9 cellular contexts compared by ENCODE assay signal in genomic region chr3:44712455-44713075, GRCh38. TPM values are rescaled to one million over a fixed set of nuclear protein-coding genes. Genes with fewer than 3 reads are reported as not detected.
DNase-seq lines count a peak whose midpoint lies in the region; ATAC-seq, FAIRE-seq and TF ChIP-seq lines count a peak whose summit lies in the region.
"Had no signal": no experiment of that assay in that cellular context is flagged by ENCODE, and none has a peak within 500 bp of the region (broad histone marks: within the 10 kb centered on the region; RNA-seq: fewer than 3 reads in every experiment).

Gene ZNF502 (plus strand): TSS chr3:44712660. CDS start chr3:44720262, 7,602 bp downstream.

- peaks cover 22 to 33% (median 28%) of the 10 kb centered on the region in 4 donors for H3K9me3 ChIP-seq in liver (ENCODE audit: control insufficient read depth in 4 of 4, low read length in 3 of 4)
- peaks cover 42% of the 10 kb centered on the region for H3K9me3 ChIP-seq in HepG2 (ENCODE audit: low read length)

- TF ChIP-seq RAD21 in liver (IDR thresholded peaks at IDR 0.05) (peak; percentile 20 to 59), HepG2 (CRISPR knock-in tag; IDR thresholded peaks at IDR 0.05) (no peak)

- CTCF ChIA-PET in HepG2 (lab: Yijun Ruan, JAX; ENCODE audit: low intra/inter-chr PET ratio, low total read pairs): no interaction called here

- no peaks in the 10 kb centered on the region for H3K79me2 ChIP-seq in HepG2 (ENCODE audit: insufficient read depth, low read length)

- FAIRE-seq in HepG2 (lab: Jason Lieb, UNC): no peak

- H3K27me3 Mint-ChIP-seq in activated naive CD8-positive, alpha-beta T cell treated with anti-CD3 and anti-CD28 coated beads, Interleukin-2, amount 10 ng/mL, durations not matched to agents 7 days and 5 days: peaks cover 3% of the 10 kb centered on the region

- TF ChIP-seq EP300 in HepG2 (IDR thresholded peaks at IDR 0.05; ENCODE audit: low read depth in 2 of 2, low read length in 2 of 2) (no peak), HepG2 (CRISPR knock-in tag; IDR thresholded peaks at IDR 0.05; ENCODE audit: borderline replicate concordance) (no peak)

- peak within 1 kb of the TSS; percentile 77 for H3K27ac Mint-ChIP-seq in activated naive CD8-positive, alpha-beta T cell treated with anti-CD3 and anti-CD28 coated beads, Interleukin-2, amount 10 ng/mL, durations not matched to agents 7 days and 5 days

- H3K9ac ChIP-seq in liver (ENCODE audit: low read depth in 1 of 2, low read length in 2 of 2) (peak within 1 kb of the TSS in 1 of 2 donors; percentile 39), HepG2 (ENCODE audit: insufficient read depth, low read depth, low read length) (no peak within 1 kb of the TSS)
- H3K9ac ChIP-seq: BLaER1 had no signal

- H3K4me1 ChIP-seq in liver (ENCODE audit: control insufficient read depth in 4 of 4, insufficient read depth in 4 of 4, low read length in 3 of 4) (peaks cover 0 to 12% (median 2%) of the 10 kb centered on the region in 4 donors), HepG2 (ENCODE audit: insufficient read depth, low read length) (no peaks in the 10 kb centered on the region)
- H3K4me1 ChIP-seq: BLaER1 had no signal

- BruUV-seq in HepG2 (replicated peaks; lab: Mats Ljungman, UMichigan): no TSS peak

- no peaks in the 10 kb centered on the region for H4K20me1 ChIP-seq in HepG2 (ENCODE audit: insufficient read depth, low read length)
- H4K20me1 ChIP-seq: BLaER1 had no signal

- H3K36me3 Mint-ChIP-seq in activated naive CD8-positive, alpha-beta T cell treated with anti-CD3 and anti-CD28 coated beads, Interleukin-2, amount 10 ng/mL, durations not matched to agents 7 days and 5 days: peaks cover 18% of the 10 kb centered on the region

- H3K4me3 Mint-ChIP-seq in activated naive CD8-positive, alpha-beta T cell treated with anti-CD3 and anti-CD28 coated beads, Interleukin-2, amount 10 ng/mL, durations not matched to agents 7 days and 5 days: peak within 1 kb of the TSS; percentile 89

- H3K27ac ChIP-seq in liver (ENCODE audit: low read depth in 1 of 2, low read length in 2 of 2) (peak within 1 kb of the TSS in 1 of 2 donors; percentile 61), HepG2 (ENCODE audit: extremely low read length, insufficient read depth, low read length) (no peak within 1 kb of the TSS)
- H3K27ac ChIP-seq: BLaER1 had no signal

- POLR2A ChIA-PET in HepG2 (lab: Yijun Ruan, JAX): no interaction called here
- POLR2A ChIA-PET in activated naive CD8-positive, alpha-beta T cell treated with anti-CD3 and anti-CD28 coated beads, Interleukin-2, amount 10 ng/mL, durations not matched to agents 7 days and 5 days (lab: Charles Lee): interaction anchor here (2.0 kb wide), 1 partner anchor 17 kb away, joined by 9 read pairs; the partner anchor contains the start of gene ZNF501

- no peak within 1 kb of the TSS for H2AFZ ChIP-seq in HepG2 (ENCODE audit: low read length)

- WGBS in liver: 5% methylated on average over 36 of the region's 36 CpGs
- WGBS in HepG2 (ENCODE audit: low lambda C conversion rate): 53% methylated on average over 23 of the region's 36 CpGs

- TF ChIP-seq POLR2A in HepG2 (IDR thresholded peaks at IDR 0.05; ENCODE audit: insufficient read depth in 1 of 2, low read depth in 2 of 2, low read length in 2 of 2): no peak

- H3K4me3 ChIP-seq in liver (ENCODE audit: low read depth in 1 of 3, low read length in 3 of 3): peak within 1 kb of the TSS; percentile 73 to 96 (median 78)
- no peak within 1 kb of the TSS for H3K4me3 ChIP-seq in HepG2 (replicated peaks in 1 of 3; ENCODE audit: insufficient read depth in 1 of 3, low read depth in 2 of 3, low read length in 3 of 3)
- H3K4me3 ChIP-seq: BLaER1 had no signal

- H3K4me1 Mint-ChIP-seq in activated naive CD8-positive, alpha-beta T cell treated with anti-CD3 and anti-CD28 coated beads, Interleukin-2, amount 10 ng/mL, durations not matched to agents 7 days and 5 days: peaks cover 3% of the 10 kb centered on the region

- DNase-seq in HepG2 (ENCODE audit: low spot score) (no peak), SK-MEL-5 (ENCODE audit: low read depth, low spot score) (peak; percentile 69), glomerular visceral epithelial cell (ENCODE audit: extremely low spot score) (peak; percentile 57), occipital lobe (lab: John Stamatoyannopoulos, UW) (peak; percentile 83), superior temporal gyrus (ENCODE audit: extremely low spot score) (peak; percentile 91), Kasumi-1 (lab: John Stamatoyannopoulos, UW) (no peak)
- peak; percentile 69 for DNase-seq in activated naive CD8-positive, alpha-beta T cell treated with anti-CD3 and anti-CD28 coated beads, Interleukin-2, amount 10 ng/mL, durations not matched to agents 7 days and 5 days

- intact Hi-C loops in HepG2 (cut with micrococcal nuclease; ENCODE audit: unreplicated experiment): no loop called here

- H3K9me3 Mint-ChIP-seq in activated naive CD8-positive, alpha-beta T cell treated with anti-CD3 and anti-CD28 coated beads, Interleukin-2, amount 10 ng/mL, durations not matched to agents 7 days and 5 days: peaks cover 36% of the 10 kb centered on the region

- H3K36me3 ChIP-seq in liver (ENCODE audit: control insufficient read depth in 4 of 4, insufficient read depth in 3 of 4, low read depth in 1 of 4, low read length in 3 of 4) (peaks cover 0 to 5% (median 1%) of the 10 kb centered on the region in 4 donors), HepG2 (replicated peaks in 1 of 2; ENCODE audit: control insufficient read depth in 1 of 2, insufficient read depth in 2 of 2, low read length in 2 of 2) (no peaks in the 10 kb centered on the region)
- H3K36me3 ChIP-seq: BLaER1 had no signal

- TF ChIP-seq CTCF in liver (IDR thresholded peaks at IDR 0.05; ENCODE audit: low read depth, low read length, missing input control): peak; percentile 22
- TF ChIP-seq CTCF in HepG2 (CRISPR knock-in tag; IDR thresholded peaks at IDR 0.05): no peak

- no peak within 1 kb of the TSS for H3K4me2 ChIP-seq in HepG2 (ENCODE audit: low read depth, low read length)
- H3K4me2 ChIP-seq: BLaER1 had no signal

- no peak for ATAC-seq in HepG2
- peak; percentile 84 for ATAC-seq in activated naive CD8-positive, alpha-beta T cell treated with anti-CD3 and anti-CD28 coated beads, Interleukin-2, amount 10 ng/mL, durations not matched to agents 7 days and 5 days (ENCODE audit: low read depth)

- H3K27me3 ChIP-seq in liver (ENCODE audit: control insufficient read depth in 4 of 4, insufficient read depth in 4 of 4, low read length in 3 of 4): peaks cover 0 to 3% (median 1%) of the 10 kb centered on the region in 4 donors
- H3K27me3 ChIP-seq in HepG2 (ENCODE audit: control insufficient read depth in 1 of 2, insufficient read depth in 2 of 2, low read length in 2 of 2): no peaks in the 10 kb centered on the region
- H3K27me3 ChIP-seq: BLaER1 had no signal

- in situ Hi-C loops in HepG2 (cut with HindIII; ENCODE audit: extremely low pct_ligation_motif_present, low pct_unique_long_range_greater_than_20kb) (no loop called here), SK-MEL-5 (cut with HindIII; ENCODE audit: low pct_unique_long_range_greater_than_20kb, low sequenced_read_pairs) (no loop called here)

TF ChIP-seq in liver, 16 proteins besides CTCF, POLR2A, EP300 and RAD21 (continues in another document):
- TF ChIP-seq NR2F2 (IDR thresholded peaks at IDR 0.05) (no peak), HNF4A (conservative IDR thresholded peaks at IDR 0.05) (no peak), RXRA (IDR thresholded peaks at IDR 0.05) (peak in 1 of 2 donors; percentile 10), MAX (IDR thresholded peaks at IDR 0.05) (no peak), FOXA2 (IDR thresholded peaks at IDR 0.05) (no peak)

RNA-seq across cellular contexts. Expression of gene ZNF502, which starts in this region (rescaled TPM):
- total RNA-seq in liver (1 to 10 TPM; 1.7 to 2.1 TPM), HepG2 (2016; rRNA removed; fragmentation: Illumina TruSeq; extraction: Trizol) (not detected in 2 replicates), occipital lobe (15.0 TPM)
- polyA plus RNA-seq in liver (under 1 TPM; 0.75 to 0.89 TPM), HepG2 (2011; rRNA removed) (not detected in 2 replicates)
- not detected in 2 replicates for total RNA-seq in HepG2 (2016; cell fraction: cytosol; rRNA removed; fragmentation: Illumina TruSeq; extraction: Trizol; ENCODE audit: low read depth)
- not detected in 2 replicates for total RNA-seq in HepG2 (2016; cell fraction: insoluble cytoplasmic fraction; rRNA removed; fragmentation: Illumina TruSeq; extraction: Trizol)
- not detected in 2 replicates for total RNA-seq in HepG2 (2016; cell fraction: membrane; rRNA removed; fragmentation: Illumina TruSeq; extraction: Trizol)
- total RNA-seq in HepG2 (2016; cell fraction: nucleus; rRNA removed; fragmentation: Illumina TruSeq; extraction: Trizol): not detected in 2 replicates
- not detected in 2 replicates for polyA plus RNA-seq in HepG2 (2011; cell fraction: cytosol; rRNA removed)
- not detected in 2 replicates for polyA plus RNA-seq in HepG2 (2011; cell fraction: nucleus; rRNA removed)
- polyA plus RNA-seq in HepG2 (2012): not detected in 2 replicates
- polyA plus RNA-seq in HepG2 (2016; cell fraction: cytosol; fragmentation: Illumina TruSeq; extraction: Trizol; ENCODE audit: low read depth): not detected in 2 replicates
- polyA plus RNA-seq in HepG2 (2016; cell fraction: insoluble cytoplasmic fraction; fragmentation: Illumina TruSeq; extraction: Trizol; ENCODE audit: low read depth): not detected in 2 replicates
- not detected in 2 replicates for polyA plus RNA-seq in HepG2 (2016; cell fraction: membrane; fragmentation: Illumina TruSeq; extraction: Trizol; ENCODE audit: low read depth)
- polyA plus RNA-seq in HepG2 (2016; cell fraction: nucleus; fragmentation: Illumina TruSeq; extraction: Trizol; ENCODE audit: insufficient read depth, low read depth): not detected in 2 replicates
- not detected in 2 replicates for polyA minus RNA-seq in HepG2 (2011; rRNA and poly(A)+ RNA removed; ENCODE audit: low replicate concordance)
- polyA minus RNA-seq in HepG2 (2011; cell fraction: cytosol; rRNA and poly(A)+ RNA removed): not detected in 2 replicates
- not detected in 2 replicates for polyA minus RNA-seq in HepG2 (2011; cell fraction: nucleus; rRNA and poly(A)+ RNA removed)
- total RNA-seq in SK-MEL-5 (2014; rRNA removed; shearing (Covaris generic)): 2.3 and 3.5 TPM in 2 replicates
- polyA plus RNA-seq in SK-MEL-5 (2015; cell fraction: cytosol; rRNA removed): 1.4 and 1.7 TPM in 2 replicates
- 5.8 and 9.3 TPM in 2 replicates for polyA plus RNA-seq in SK-MEL-5 (2015; cell fraction: nucleus; rRNA removed)
- 1 to 10 TPM; 2.9 to 3.2 TPM for total RNA-seq in activated naive CD8-positive, alpha-beta T cell treated with anti-CD3 and anti-CD28 coated beads, Interleukin-2, amount 10 ng/mL, durations not matched to agents 7 days and 5 days

Comparison
In these comparisons a context has a peak if more than half of its experiments do, and no peak if none do; other contexts are left out.
1. H3K4me3 ChIP-seq: peak in liver (3 of 3); none in HepG2 (0 of 3).
2. DNase-seq: peak in SK-MEL-5 (single experiment), activated naive CD8-positive, alpha-beta T cell treated with anti-CD3 and anti-CD28 coated beads, Interleukin-2, amount 10 ng/mL, durations not matched to agents 7 days and 5 days (single experiment), glomerular visceral epithelial cell (single experiment), occipital lobe (single experiment) and superior temporal gyrus (single experiment); none in HepG2 (single experiment) and Kasumi-1 (0 of 2).